In the genomic region with DNA sequence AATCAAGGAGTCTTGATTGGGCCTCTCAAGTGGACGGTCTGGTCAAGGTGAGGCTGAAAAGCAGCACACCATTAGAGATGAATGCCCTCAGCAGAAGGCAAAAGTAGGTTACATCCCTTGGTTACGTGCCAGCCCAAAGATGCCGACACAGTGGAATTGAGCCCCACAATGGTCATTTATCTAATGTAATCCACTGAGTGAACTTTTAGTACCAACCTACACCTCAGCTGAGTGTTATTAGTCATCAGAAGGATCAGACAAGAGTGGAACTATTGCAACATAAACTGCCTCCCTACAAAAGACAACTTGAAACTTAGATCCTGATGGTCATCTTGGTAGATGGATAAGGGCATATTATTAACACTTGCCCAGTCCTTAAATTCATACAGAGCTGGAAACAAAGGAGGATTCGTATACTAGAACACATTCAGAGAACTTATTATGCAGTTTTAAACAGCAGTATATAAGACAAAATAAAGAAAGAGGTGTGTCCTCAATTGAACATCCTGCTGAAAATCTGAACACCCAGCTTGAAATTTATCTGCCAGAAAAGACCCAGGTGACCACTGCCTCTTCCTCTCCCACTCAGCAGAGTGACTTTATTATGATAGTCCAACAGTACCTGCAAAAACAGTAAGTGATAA, we compare ENCODE assay signal across 9 cellular contexts. TPM values are rescaled to one million over a fixed set of nuclear protein-coding genes. Genes with fewer than 3 reads are reported as not detected.
DNase-seq lines count a peak whose midpoint lies in the region; ATAC-seq, FAIRE-seq and TF ChIP-seq lines count a peak whose summit lies in the region.
"Had no signal": no experiment of that assay in that cellular context is flagged by ENCODE, and none has a peak within 500 bp of the region (broad histone marks: within the 10 kb centered on the region; RNA-seq: fewer than 3 reads in every experiment).

No MANE protein-coding gene starts in this region.

- intact Hi-C loops in esophagus squamous epithelium (cut with DNase I) (no loop called here), psoas muscle (cut with DNase I) (loop anchor here in 1 of 2 donors (5.0 kb wide), 1 partner anchor 45 kb away; no protein-coding TSS in a partner anchor)

- peak; percentile 48 for DNase-seq in EH (ENCODE audit: low read depth)
- peak; percentile 42 for DNase-seq in RCC 7860 (ENCODE audit: low spot score)
- no peak for DNase-seq in esophagus squamous epithelium (lab: John Stamatoyannopoulos, UW)
- peak; percentile 56 to 73 for DNase-seq in psoas muscle
- DNase-seq in SK-N-DZ (ENCODE audit: low spot score): no peak

- H3K9me3 ChIP-seq in esophagus squamous epithelium: no peaks in the 10 kb centered on the region
- H3K9me3 ChIP-seq in psoas muscle: no peaks in the 10 kb centered on the region

- H3K36me3 ChIP-seq in esophagus squamous epithelium: peaks cover 0 to 41% (median 0%) of the 10 kb centered on the region in 3 donors
- peaks cover 5 to 21% of the 10 kb centered on the region in 2 donors for H3K36me3 ChIP-seq in psoas muscle (ENCODE audit: insufficient read depth in 1 of 2, low read depth in 1 of 2)

- no peak overlapping the region for H3K4me3 ChIP-seq in esophagus squamous epithelium
- no peak overlapping the region for H3K4me3 ChIP-seq in psoas muscle

- H3K27me3 ChIP-seq in esophagus squamous epithelium (no peaks in the 10 kb centered on the region), psoas muscle (ENCODE audit: insufficient read depth in 3 of 3, low read length in 2 of 3) (no peaks in the 10 kb centered on the region)

- ATAC-seq in psoas muscle (peak in 3 of 4 donors; percentile 27 to 46 (median 33)), HG02623 (IDR thresholded peaks at IDR 0.05; ENCODE audit: unreplicated experiment) (no peak), GM19452 (IDR thresholded peaks at IDR 0.05; ENCODE audit: unreplicated experiment) (no peak), HG03139 (IDR thresholded peaks at IDR 0.05; ENCODE audit: unreplicated experiment) (no peak)

- peak overlapping the region in 3 of 4 donors; percentile 40 to 99 (median 98) for H3K27ac ChIP-seq in esophagus squamous epithelium
- H3K27ac ChIP-seq in psoas muscle: peak overlapping the region; percentile 7

- H3K4me1 ChIP-seq in esophagus squamous epithelium: peaks cover 18 to 51% (median 28%) of the 10 kb centered on the region in 3 donors
- H3K4me1 ChIP-seq in psoas muscle: peaks cover 22% of the 10 kb centered on the region

- no peak for TF ChIP-seq POLR2A in esophagus squamous epithelium (IDR thresholded peaks at IDR 0.05)

- whole genome bisulfite sequencing in esophagus squamous epithelium, 2 donors: 65 to 70% methylated on average over 4 of the region's 4 CpGs
- WGBS in psoas muscle, 3 donors: 65 to 77% (median 70%) methylated on average over 4 of the region's 4 CpGs

- FAIRE-seq in RCC 7860 (lab: Jason Lieb, UNC): peak; percentile 25
- FAIRE-seq: H1 had no signal

- no peak for TF ChIP-seq CTCF in esophagus squamous epithelium (IDR thresholded peaks at IDR 0.05)
- TF ChIP-seq CTCF in psoas muscle (IDR thresholded peaks at IDR 0.05): no peak

RNA-seq across cellular contexts. Expression of gene DCUN1D3, which starts 2.8 kb away (rescaled TPM):
- total RNA-seq in esophagus squamous epithelium (10 to 100 TPM; 14.5 to 37.2 (median 19.4) TPM), psoas muscle (10 to 100 TPM in 2 of 4 donors, 1 to 10 TPM in 2; 6.8 to 19.6 (median 11.6) TPM)
- 1 to 10 TPM; 2.2 to 8.7 (median 8.6) TPM for polyA plus RNA-seq in psoas muscle
- 4.4 and 7.9 TPM in 2 replicates for polyA plus RNA-seq in SK-N-DZ (2014; cell fraction: cytosol; rRNA removed)
- polyA plus RNA-seq in SK-N-DZ (2014; cell fraction: nucleus; rRNA removed): 5.9 and 6.6 TPM in 2 replicates

RNA-seq across cellular contexts. Expression of gene LYRM1, which starts 3.2 kb away (rescaled TPM):
- 10 to 100 TPM; 21.9 to 37.9 (median 34.3) TPM for total RNA-seq in esophagus squamous epithelium
- 10 to 100 TPM; 27.2 to 47.9 (median 32.7) TPM for total RNA-seq in psoas muscle
- 10 to 100 TPM; 33.6 to 54.0 (median 53.8) TPM for polyA plus RNA-seq in psoas muscle
- polyA plus RNA-seq in SK-N-DZ (2014; cell fraction: cytosol; rRNA removed): 36.6 and 48.7 TPM in 2 replicates
- 22.8 and 33.8 TPM in 2 replicates for polyA plus RNA-seq in SK-N-DZ (2014; cell fraction: nucleus; rRNA removed)

Comparison
In these comparisons a context has a peak if more than half of its experiments do, and no peak if none do; other contexts are left out.
1. DNase-seq: peak in EH (single experiment), RCC 7860 (single experiment) and psoas muscle (2 of 2); none in esophagus squamous epithelium (single experiment) and SK-N-DZ (single experiment).
2. ATAC-seq: peak in psoas muscle (3 of 4); none in HG02623 (single experiment), GM19452 (single experiment) and HG03139 (single experiment).